Comparison of ENCODE assay signal across 1 cellular context in genomic region chr19:52692431-52693008, GRCh38.
TF ChIP-seq lines count a peak whose summit lies in the region.

No MANE protein-coding gene starts in this region.

TF ChIP-seq in GM12878, 131 proteins besides CTCF, POLR2A, EP300 and RAD21:
- TF ChIP-seq SREBF1 (IDR thresholded peaks at IDR 0.05; ENCODE audit: low read length), result no peak
- TF ChIP-seq SKIL (IDR thresholded peaks at IDR 0.05; ENCODE audit: low read depth, poor library complexity, severe bottlenecking), result no peak
- no peak for TF ChIP-seq JUNB (IDR thresholded peaks at IDR 0.05)
- no peak for TF ChIP-seq ATF7 (IDR thresholded peaks at IDR 0.05; ENCODE audit: low read depth)
- peak; percentile 44 for TF ChIP-seq MTA2 (IDR thresholded peaks at IDR 0.05; ENCODE audit: low read depth)
- TF ChIP-seq SMARCA5 (IDR thresholded peaks at IDR 0.05), result no peak
- 0 out of 2 replicates have a peak, but pooled peaks have one; percentile 31 for TF ChIP-seq DPF2 (IDR thresholded peaks at IDR 0.05)
- TF ChIP-seq NRF1 (conservative IDR thresholded peaks at IDR 0.05; ENCODE audit: low read depth, low read length), result no peak
- TF ChIP-seq RCOR1 (conservative IDR thresholded peaks at IDR 0.05; ENCODE audit: low read depth, low read length), result no peak
- TF ChIP-seq ZNF217 (IDR thresholded peaks at IDR 0.05), result no peak
- no peak for TF ChIP-seq CEBPB (IDR thresholded peaks at IDR 0.05; ENCODE audit: borderline replicate concordance in 1 of 2, low read depth in 2 of 2, low read length in 2 of 2)
- no peak for TF ChIP-seq ZBTB11 (CRISPR knock-in tag; IDR thresholded peaks at IDR 0.05)
- peak in 1 of 2 experiments; percentile 78; a peak in 2 of 4 replicates for TF ChIP-seq BHLHE40 (IDR thresholded peaks at IDR 0.05; ENCODE audit: borderline replicate concordance in 1 of 2, low read depth in 2 of 2, low read length in 1 of 2)
- TF ChIP-seq STAT1 (conservative IDR thresholded peaks at IDR 0.05), result no peak
- peak; percentile 34 to 37; a peak in 2 of 4 replicates for TF ChIP-seq IKZF2 (IDR thresholded peaks at IDR 0.05)
- no peak for TF ChIP-seq TCF7 (IDR thresholded peaks at IDR 0.05; ENCODE audit: borderline replicate concordance)
- no peak for TF ChIP-seq BRCA1 (IDR thresholded peaks at IDR 0.05; ENCODE audit: low read depth, low read length)
- TF ChIP-seq NBN (IDR thresholded peaks at IDR 0.05), result peak; percentile 43; the same call in 1 of the 2 replicates
- TF ChIP-seq SMAD5 (IDR thresholded peaks at IDR 0.05; ENCODE audit: low read depth), result no peak
- TF ChIP-seq YY1 (IDR thresholded peaks at IDR 0.05; ENCODE audit: low read depth, low read length), result no peak
- TF ChIP-seq NR2F1 (conservative IDR thresholded peaks at IDR 0.05), result peak; percentile 89
TF ChIP-seq in GM12878: peak in this region for 6.
